16 cellular contexts compared by ENCODE assay signal in the genomic region with DNA sequence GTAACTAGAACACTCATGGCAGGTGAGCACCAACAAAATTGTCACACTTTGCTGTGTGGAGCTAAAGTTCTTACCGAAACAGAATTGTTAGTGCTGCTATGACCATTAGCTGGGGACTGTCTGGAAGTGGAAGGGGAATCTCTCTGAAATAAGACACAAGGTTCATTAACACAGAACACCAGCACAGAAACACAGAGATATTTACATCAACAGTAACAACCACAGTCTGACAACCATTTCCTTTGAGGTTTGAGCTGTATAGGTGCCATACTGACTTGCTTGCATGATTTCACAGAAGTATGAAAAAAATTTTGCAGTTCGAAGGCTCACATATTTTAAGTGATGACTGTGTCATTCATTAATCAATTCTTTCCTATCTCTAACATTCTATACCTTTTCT.
A peak's percentile ranks its signal among the peaks of the same experiment; 100 is the strongest.
DNase-seq lines count a peak whose midpoint lies in the region; ATAC-seq lines count a peak whose summit lies in the region.
"Had no signal": no experiment of that assay in that cellular context is flagged by ENCODE, and none has a peak within 500 bp of the region (broad histone marks: within the 10 kb centered on the region; RNA-seq: fewer than 3 reads in every experiment).

No MANE protein-coding gene starts in this region.

- peak overlapping the region; percentile 37 for H3K27ac Mint-ChIP-seq in activated CD4-positive, alpha-beta T cell treated with anti-CD3 and anti-CD28 coated beads for 36 hours
- peak overlapping the region; percentile 73 for H3K27ac Mint-ChIP-seq in T-helper 2 cell treated with Interferon-gamma antibody and Interleukin-4, amounts not matched to agents 5 μg/mL and 100 μg/mL, for 36 hours
- peak overlapping the region in 4 of 10 donors; percentile 12 to 75 (median 48) for H3K27ac Mint-ChIP-seq in naive thymus-derived CD8-positive, alpha-beta T cell

- CTCF ChIA-PET in activated CD4-positive, alpha-beta T cell treated with anti-CD3 and anti-CD28 coated beads for 36 hours (lab: Charles Lee), result no interaction called here

- H3K36me3 Mint-ChIP-seq in activated CD4-positive, alpha-beta T cell treated with anti-CD3 and anti-CD28 coated beads for 36 hours (ENCODE audit: low read depth), result no peaks in the 10 kb centered on the region
- peaks cover 8% of the 10 kb centered on the region for H3K36me3 Mint-ChIP-seq in T-helper 2 cell treated with Interferon-gamma antibody and Interleukin-4, amounts not matched to agents 5 μg/mL and 100 μg/mL, for 36 hours (ENCODE audit: low read depth)
- peaks cover 0 to 25% (median 2%) of the 10 kb centered on the region in 3 donors for H3K36me3 Mint-ChIP-seq in naive thymus-derived CD8-positive, alpha-beta T cell

- POLR2A ChIA-PET in activated CD4-positive, alpha-beta T cell treated with anti-CD3 and anti-CD28 coated beads for 36 hours (lab: Charles Lee), result interaction anchor here (0.6 kb wide), 1 partner anchor 132 kb away, joined by 3 read pairs; the partner anchor contains the start of gene GPR34
- POLR2A ChIA-PET in naive thymus-derived CD8-positive, alpha-beta T cell (lab: Charles Lee), result no interaction called here

- H3K27me3 Mint-ChIP-seq in activated CD4-positive, alpha-beta T cell treated with anti-CD3 and anti-CD28 coated beads for 36 hours, result no peaks in the 10 kb centered on the region
- H3K27me3 Mint-ChIP-seq in T-helper 2 cell treated with Interferon-gamma antibody and Interleukin-4, amounts not matched to agents 5 μg/mL and 100 μg/mL, for 36 hours (ENCODE audit: low read depth), result no peaks in the 10 kb centered on the region
- H3K27me3 Mint-ChIP-seq in naive thymus-derived CD8-positive, alpha-beta T cell, result no peaks in the 10 kb centered on the region

- intact Hi-C loops in activated CD4-positive, alpha-beta T cell treated with anti-CD3 and anti-CD28 coated beads for 36 hours (cut with DNase I, micrococcal nuclease), result loop anchor here (1.0 to 5.0 kb wide), 2 partner anchors 177 to 365 kb away; partner anchors contain the start of gene CASK (in 1 of the 2)

- peak; percentile 52 for ATAC-seq in activated CD4-positive, alpha-beta T cell treated with anti-CD3 and anti-CD28 coated beads for 36 hours
- peak; percentile 54 for ATAC-seq in HG03432 (IDR thresholded peaks at IDR 0.05; ENCODE audit: unreplicated experiment)
- ATAC-seq in naive thymus-derived CD8-positive, alpha-beta T cell, result peak; percentile 65 to 72
- ATAC-seq in GM21515 (IDR thresholded peaks at IDR 0.05; ENCODE audit: unreplicated experiment), result no peak
- no peak for ATAC-seq in GM21619 (IDR thresholded peaks at IDR 0.05; ENCODE audit: unreplicated experiment)
- ATAC-seq: K562 had no signal

- no peak for DNase-seq in activated CD4-positive, alpha-beta T cell treated with anti-CD3 and anti-CD28 coated beads for 36 hours
- DNase-seq in activated CD4-positive, alpha-beta T cell treated with anti-CD3 and anti-CD28 coated beads for 48 hours, result no peak
- peak; percentile 5 for DNase-seq in T-helper 2 cell treated with Interferon-gamma antibody and Interleukin-4, amounts not matched to agents 5 μg/mL and 100 μg/mL, for 36 hours (ENCODE audit: low spot score)
- peak in 4 of 10 donors; percentile 1 to 30 (median 16) for DNase-seq in naive thymus-derived CD8-positive, alpha-beta T cell
- DNase-seq in hypothalamus (lab: John Stamatoyannopoulos, UW), result no peak
- DNase-seq: 8988T; activated naive CD4-positive, alpha-beta T cell; GF-D8; NCI-H187; NCI-H526; stimulated activated CD8-positive, alpha-beta memory T cell treated with anti-CD3 and anti-CD28 coated beads, Interleukin-4, amount 100 ng/mL, for 48 hours; transverse colon had no signal

- H3K4me1 Mint-ChIP-seq in activated CD4-positive, alpha-beta T cell treated with anti-CD3 and anti-CD28 coated beads for 36 hours, result peaks cover 32% of the 10 kb centered on the region
- peaks cover 29% of the 10 kb centered on the region for H3K4me1 Mint-ChIP-seq in T-helper 2 cell treated with Interferon-gamma antibody and Interleukin-4, amounts not matched to agents 5 μg/mL and 100 μg/mL, for 36 hours (ENCODE audit: low read depth)
- H3K4me1 Mint-ChIP-seq in naive thymus-derived CD8-positive, alpha-beta T cell, result peaks cover 10 to 43% (median 20%) of the 10 kb centered on the region in 4 donors

- H3K4me3 Mint-ChIP-seq in activated CD4-positive, alpha-beta T cell treated with anti-CD3 and anti-CD28 coated beads for 36 hours, result no peak overlapping the region
- H3K4me3 Mint-ChIP-seq in T-helper 2 cell treated with Interferon-gamma antibody and Interleukin-4, amounts not matched to agents 5 μg/mL and 100 μg/mL, for 36 hours, result peak overlapping the region; percentile 68
- H3K4me3 Mint-ChIP-seq in naive thymus-derived CD8-positive, alpha-beta T cell, result peak overlapping the region in 1 of 10 donors; percentile 3

- no peaks in the 10 kb centered on the region for H3K9me3 Mint-ChIP-seq in activated CD4-positive, alpha-beta T cell treated with anti-CD3 and anti-CD28 coated beads for 36 hours (ENCODE audit: low read depth)
- H3K9me3 Mint-ChIP-seq in T-helper 2 cell treated with Interferon-gamma antibody and Interleukin-4, amounts not matched to agents 5 μg/mL and 100 μg/mL, for 36 hours, result no peaks in the 10 kb centered on the region
- no peaks in the 10 kb centered on the region for H3K9me3 Mint-ChIP-seq in naive thymus-derived CD8-positive, alpha-beta T cell

Comparison
In these comparisons a context has a peak if more than half of its experiments do, and no peak if none do; other contexts are left out.
1. ATAC-seq: peak in activated CD4-positive, alpha-beta T cell treated with anti-CD3 and anti-CD28 coated beads for 36 hours (single experiment), HG03432 (single experiment) and naive thymus-derived CD8-positive, alpha-beta T cell (2 of 2); none in GM21515 (single experiment) and GM21619 (single experiment).